8 cellular contexts compared by ENCODE assay signal in genomic region chr19:44112802-44113137, GRCh38. TPM values are rescaled to one million over a fixed set of nuclear protein-coding genes. Genes with fewer than 3 reads are reported as not detected.
DNase-seq lines count a peak whose midpoint lies in the region; ATAC-seq, FAIRE-seq and TF ChIP-seq lines count a peak whose summit lies in the region.

No MANE protein-coding gene starts in this region.

- DNase-seq in NT2/D1 (ENCODE audit: low read depth, low spot score) (no peak), endothelial cell of umbilical vein (ENCODE audit: low read depth, low spot score) (no peak), pancreas (no peak), DMS153 (lab: John Stamatoyannopoulos, UW) (no peak), LoVo (ENCODE audit: low spot score) (no peak)
- no peak for DNase-seq in activated CD4-positive, CD25-positive, alpha-beta regulatory T cell treated with anti-CD3 and anti-CD28 coated beads, Interleukin-2, amount 50 U/mL, for 72 hours

- no peaks in the 10 kb centered on the region for H3K27me3 ChIP-seq in NT2/D1 (ENCODE audit: insufficient read depth, insufficient read length)
- H3K27me3 ChIP-seq in endothelial cell of umbilical vein (ENCODE audit: control insufficient read depth in 2 of 2, insufficient read depth in 2 of 2, low read length in 2 of 2): no peaks in the 10 kb centered on the region
- H3K27me3 ChIP-seq in pancreas: no peaks in the 10 kb centered on the region

- dilution Hi-C loops in endothelial cell of umbilical vein (cut with MboI; ENCODE audit: extremely low pct_ligation_motif_present, low sequenced_read_pairs): no loop called here

- ATAC-seq in GM19452 (IDR thresholded peaks at IDR 0.05; ENCODE audit: unreplicated experiment) (peak; percentile 9), pancreas (peak; percentile 3 to 37 (median 20)), HG02970 (IDR thresholded peaks at IDR 0.05; ENCODE audit: low FRiP score, unreplicated experiment) (no peak)

- no peaks in the 10 kb centered on the region for H4K20me1 ChIP-seq in endothelial cell of umbilical vein (replicated peaks; ENCODE audit: control insufficient read depth, extremely low read depth, insufficient read depth, low read length)

- peak overlapping the region; percentile 79 for H3K9ac ChIP-seq in NT2/D1 (ENCODE audit: insufficient read length, low read depth)
- peak overlapping the region; percentile 70 for H3K9ac ChIP-seq in endothelial cell of umbilical vein (replicated peaks; ENCODE audit: extremely low read depth, insufficient read depth, low read length)

- no peaks in the 10 kb centered on the region for H3K9me1 ChIP-seq in endothelial cell of umbilical vein (replicated peaks; ENCODE audit: control insufficient read depth, extremely low read depth, insufficient read depth, low read length)

- peak overlapping the region; percentile 79 for H2AFZ ChIP-seq in endothelial cell of umbilical vein (ENCODE audit: low read depth, low read length)

- POLR2A ChIA-PET in endothelial cell of umbilical vein (lab: Charles Lee): no interaction called here

- TF ChIP-seq CTCF in endothelial cell of umbilical vein (IDR thresholded peaks at IDR 0.05; ENCODE audit: extremely low read depth in 1 of 2, insufficient read depth in 1 of 2, low read depth in 1 of 2, low read length in 2 of 2) (no peak), pancreas (IDR thresholded peaks at IDR 0.05) (no peak)

- BruUV-seq in endothelial cell of umbilical vein (replicated peaks; lab: Mats Ljungman, UMichigan): no TSS peak

- peak overlapping the region; percentile 92 for H3K4me2 ChIP-seq in endothelial cell of umbilical vein (ENCODE audit: insufficient read depth, low read length)

- FAIRE-seq in endothelial cell of umbilical vein (lab: Jason Lieb, UNC) (no peak), pancreas (lab: Jason Lieb, UNC) (no peak)

- no peak for TF ChIP-seq POLR2A in endothelial cell of umbilical vein (IDR thresholded peaks at IDR 0.05; ENCODE audit: low read depth, low read length)

- H3K4me3 ChIP-seq in NT2/D1 (ENCODE audit: insufficient read length, low read depth) (peak overlapping the region; percentile 86), endothelial cell of umbilical vein (replicated peaks in 1 of 3; ENCODE audit: insufficient read depth in 1 of 3, low read depth in 1 of 3, low read length in 3 of 3) (peak overlapping the region; percentile 80 to 94 (median 84)), pancreas (peak overlapping the region; percentile 47 to 68 (median 65))

- intact Hi-C loops in endothelial cell of umbilical vein (cut with micrococcal nuclease): loop anchor here (1.0 to 10.0 kb wide), 16 partner anchors 18 to 388 kb away; partner anchors contain the start of genes SMG9, ZNF112, ZNF155 and ZNF180
- intact Hi-C loops in pancreas (cut with DNase I): no loop called here

- peaks cover 33% of the 10 kb centered on the region for H3K36me3 ChIP-seq in NT2/D1 (ENCODE audit: insufficient read depth, insufficient read length, low read length)
- H3K36me3 ChIP-seq in endothelial cell of umbilical vein (ENCODE audit: control insufficient read depth in 2 of 2, extremely low read depth in 1 of 2, insufficient read depth in 2 of 2, low read length in 2 of 2): no peaks in the 10 kb centered on the region
- H3K36me3 ChIP-seq in pancreas: peaks cover 0 to 7% (median 0%) of the 10 kb centered on the region in 3 donors

- H3K4me1 ChIP-seq in NT2/D1 (ENCODE audit: insufficient read depth, insufficient read length): no peaks in the 10 kb centered on the region
- H3K4me1 ChIP-seq in endothelial cell of umbilical vein (ENCODE audit: control insufficient read depth, extremely low read depth, insufficient read depth, low read length): peaks cover 6% of the 10 kb centered on the region
- peaks cover 0 to 13% (median 8%) of the 10 kb centered on the region in 3 donors for H3K4me1 ChIP-seq in pancreas

- CTCF ChIA-PET in endothelial cell of umbilical vein (lab: Charles Lee): no interaction called here

- 0% methylated on average over 11 of the region's 11 CpGs for WGBS in pancreas, 2 donors

- peaks cover 26% of the 10 kb centered on the region for H3K9me3 ChIP-seq in NT2/D1 (ENCODE audit: insufficient read depth, low read length)
- peaks cover 7% of the 10 kb centered on the region for H3K9me3 ChIP-seq in endothelial cell of umbilical vein (replicated peaks; ENCODE audit: control insufficient read depth, insufficient read depth, low read length)
- peaks cover 0 to 4% (median 0%) of the 10 kb centered on the region in 4 donors for H3K9me3 ChIP-seq in pancreas

- H3K79me2 ChIP-seq in endothelial cell of umbilical vein (ENCODE audit: control insufficient read depth, insufficient read depth, low read length): no peaks in the 10 kb centered on the region

- peak overlapping the region; percentile 32 for H3K27ac ChIP-seq in endothelial cell of umbilical vein (ENCODE audit: insufficient read depth, low read depth, low read length)
- peak overlapping the region in 1 of 4 donors; percentile 37 for H3K27ac ChIP-seq in pancreas

TF ChIP-seq in endothelial cell of umbilical vein, 7 proteins besides CTCF, POLR2A, EP300 and RAD21 (continues in another document):
- no peak for TF ChIP-seq POLR2AphosphoS5 (IDR thresholded peaks at IDR 0.05; ENCODE audit: insufficient read depth, low read depth, low read length)
- TF ChIP-seq, protein P1, sequence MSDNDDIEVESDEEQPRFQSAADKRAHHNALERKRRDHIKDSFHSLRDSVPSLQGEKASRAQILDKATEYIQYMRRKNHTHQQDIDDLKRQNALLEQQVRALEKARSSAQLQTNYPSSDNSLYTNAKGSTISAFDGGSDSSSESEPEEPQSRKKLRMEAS (IDR thresholded peaks at IDR 0.05; ENCODE audit: insufficient read depth, insufficient read length): no peak
- no peak for TF ChIP-seq FOS (IDR thresholded peaks at IDR 0.05; ENCODE audit: borderline replicate concordance, insufficient read depth, low read length)
- TF ChIP-seq EZH2 (IDR thresholded peaks at IDR 0.05; ENCODE audit: borderline replicate concordance, low read depth, low read length, severe bottlenecking): no peak
- TF ChIP-seq MYC (IDR thresholded peaks at IDR 0.05; ENCODE audit: low read depth, low read length): no peak

RNA-seq across cellular contexts. Expression of gene ZNF225, which starts 0.4 kb away (rescaled TPM):
- 3.9 and 4.1 TPM in 2 replicates for total RNA-seq in endothelial cell of umbilical vein
- polyA plus RNA-seq in endothelial cell of umbilical vein: 0.83 and 0.92 TPM in 2 replicates
- polyA plus RNA-seq in endothelial cell of umbilical vein (2011; cell fraction: cytosol; rRNA removed): 0.79 and 0.87 TPM in 2 replicates
- 2.9 TPM in 2 replicates for polyA plus RNA-seq in endothelial cell of umbilical vein (2011; cell fraction: nucleus; rRNA removed)
- polyA plus RNA-seq in endothelial cell of umbilical vein (2012): 2.3 and 2.6 TPM in 2 replicates
- 2.1 and 2.8 TPM in 2 replicates for polyA minus RNA-seq in endothelial cell of umbilical vein
- polyA minus RNA-seq in endothelial cell of umbilical vein (2011; cell fraction: cytosol; rRNA and poly(A)+ RNA removed): 1.4 TPM
- polyA minus RNA-seq in endothelial cell of umbilical vein (2011; cell fraction: nucleus; rRNA and poly(A)+ RNA removed): 2.5 and 4.4 TPM in 2 replicates
- 1 to 10 TPM; 1.5 to 3.9 (median 1.8) TPM for total RNA-seq in pancreas
- 1 to 10 TPM; 1.0 to 1.8 TPM for polyA plus RNA-seq in pancreas

RNA-seq across cellular contexts. Expression of gene ZNF224, which starts 18.6 kb away (rescaled TPM):
- total RNA-seq in endothelial cell of umbilical vein (19.4 and 21.8 TPM in 2 replicates), pancreas (10 to 100 TPM in 4 of 6 donors, 1 to 10 TPM in 2; 5.4 to 16.4 (median 10.2) TPM)
- polyA plus RNA-seq in endothelial cell of umbilical vein (6.8 and 8.5 TPM in 2 replicates), pancreas (10 to 100 TPM; 11.9 to 22.6 TPM)
- 3.9 and 7.2 TPM in 2 replicates for polyA plus RNA-seq in endothelial cell of umbilical vein (2011; cell fraction: cytosol; rRNA removed)
- 49.4 and 59.6 TPM in 2 replicates for polyA plus RNA-seq in endothelial cell of umbilical vein (2011; cell fraction: nucleus; rRNA removed)
- polyA plus RNA-seq in endothelial cell of umbilical vein (2012): 11.2 TPM in 2 replicates
- 24.4 and 25.4 TPM in 2 replicates for polyA minus RNA-seq in endothelial cell of umbilical vein
- 3.5 TPM for polyA minus RNA-seq in endothelial cell of umbilical vein (2011; cell fraction: cytosol; rRNA and poly(A)+ RNA removed)
- 22.6 and 31.9 TPM in 2 replicates for polyA minus RNA-seq in endothelial cell of umbilical vein (2011; cell fraction: nucleus; rRNA and poly(A)+ RNA removed)

RNA-seq across cellular contexts. Expression of gene ZNF234, which starts 28.6 kb away (rescaled TPM):
- total RNA-seq in endothelial cell of umbilical vein: 10.6 and 11.9 TPM in 2 replicates
- 2.1 and 2.5 TPM in 2 replicates for polyA plus RNA-seq in endothelial cell of umbilical vein
- polyA plus RNA-seq in endothelial cell of umbilical vein (2011; cell fraction: cytosol; rRNA removed): 2.1 and 2.5 TPM in 2 replicates
- 13.2 and 15.7 TPM in 2 replicates for polyA plus RNA-seq in endothelial cell of umbilical vein (2011; cell fraction: nucleus; rRNA removed)
- polyA plus RNA-seq in endothelial cell of umbilical vein (2012): 4.4 and 5.5 TPM in 2 replicates
- 7.3 and 9.6 TPM in 2 replicates for polyA minus RNA-seq in endothelial cell of umbilical vein
- 3.7 TPM for polyA minus RNA-seq in endothelial cell of umbilical vein (2011; cell fraction: cytosol; rRNA and poly(A)+ RNA removed)
- polyA minus RNA-seq in endothelial cell of umbilical vein (2011; cell fraction: nucleus; rRNA and poly(A)+ RNA removed): 5.4 and 10.1 TPM in 2 replicates
- total RNA-seq in pancreas: 1 to 10 TPM; 2.0 to 7.2 (median 4.1) TPM
- 1 to 10 TPM; 2.2 to 2.9 TPM for polyA plus RNA-seq in pancreas

RNA-seq across cellular contexts. Expression of gene ZNF284, which starts 40.8 kb away (rescaled TPM):
- total RNA-seq in endothelial cell of umbilical vein (2.4 and 2.7 TPM in 2 replicates), pancreas (1 to 10 TPM in 1 of 6 donors, under 1 TPM in 5; 0.42 to 1.9 (median 0.85) TPM)
- polyA plus RNA-seq in endothelial cell of umbilical vein (0.98 and 1.1 TPM in 2 replicates), pancreas (under 1 TPM; 0.53 to 0.92 TPM)
- polyA plus RNA-seq in endothelial cell of umbilical vein (2011; cell fraction: cytosol; rRNA removed): 0.71 and 0.83 TPM in 2 replicates
- polyA plus RNA-seq in endothelial cell of umbilical vein (2011; cell fraction: nucleus; rRNA removed): 2.0 and 2.3 TPM in 2 replicates
- 1.0 and 1.2 TPM in 2 replicates for polyA plus RNA-seq in endothelial cell of umbilical vein (2012)
- polyA minus RNA-seq in endothelial cell of umbilical vein: 1.4 and 2.5 TPM in 2 replicates
- 1.0 TPM for polyA minus RNA-seq in endothelial cell of umbilical vein (2011; cell fraction: cytosol; rRNA and poly(A)+ RNA removed)
- 0.63 and 1.0 TPM in 2 replicates for polyA minus RNA-seq in endothelial cell of umbilical vein (2011; cell fraction: nucleus; rRNA and poly(A)+ RNA removed)

RNA-seq across cellular contexts. Expression of gene ZNF226, which starts 52.1 kb away (rescaled TPM):
- total RNA-seq in endothelial cell of umbilical vein (19.7 and 19.8 TPM in 2 replicates), pancreas (10 to 100 TPM in 1 of 6 donors, 1 to 10 TPM in 5; 4.8 to 11.7 (median 6.2) TPM)
- polyA plus RNA-seq in endothelial cell of umbilical vein (5.9 and 8.8 TPM in 2 replicates), pancreas (10 to 100 TPM in 1 of 2 donors, 1 to 10 TPM in 1; 5.7 to 12.8 TPM)
- 9.8 and 11.8 TPM in 2 replicates for polyA plus RNA-seq in endothelial cell of umbilical vein (2011; cell fraction: cytosol; rRNA removed)
- 22.6 and 24.1 TPM in 2 replicates for polyA plus RNA-seq in endothelial cell of umbilical vein (2011; cell fraction: nucleus; rRNA removed)
- 15.7 and 17.2 TPM in 2 replicates for polyA plus RNA-seq in endothelial cell of umbilical vein (2012)
- 6.6 and 9.7 TPM in 2 replicates for polyA minus RNA-seq in endothelial cell of umbilical vein
- polyA minus RNA-seq in endothelial cell of umbilical vein (2011; cell fraction: cytosol; rRNA and poly(A)+ RNA removed): 4.0 TPM
- 13.1 and 14.2 TPM in 2 replicates for polyA minus RNA-seq in endothelial cell of umbilical vein (2011; cell fraction: nucleus; rRNA and poly(A)+ RNA removed)
